In the genomic region with DNA sequence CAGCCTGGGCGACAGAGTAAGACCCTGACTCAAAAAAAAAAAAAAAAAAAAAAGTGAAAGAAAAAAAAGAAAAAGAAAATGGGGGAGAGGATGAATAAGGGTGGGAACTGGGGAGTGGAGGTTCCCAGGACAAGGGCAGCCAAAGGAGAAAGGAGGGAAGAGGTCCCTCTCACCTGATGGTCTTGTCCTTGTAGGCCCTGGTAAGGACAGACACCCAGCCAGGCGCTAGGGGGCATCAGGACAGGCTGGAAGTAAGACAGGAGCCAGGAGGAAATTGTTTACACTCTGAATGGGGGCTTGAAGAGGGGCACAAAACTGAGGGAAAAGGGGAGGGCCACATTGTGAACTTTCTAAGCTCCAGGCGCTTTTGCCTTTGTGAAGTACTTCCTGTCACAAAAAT, we compare ENCODE assay signal across 10 cellular contexts. TPM values are rescaled to one million over a fixed set of nuclear protein-coding genes. Genes with fewer than 3 reads are reported as not detected.
DNase-seq lines count a peak whose midpoint lies in the region; ATAC-seq and TF ChIP-seq lines count a peak whose summit lies in the region.
"Had no signal": no experiment of that assay in that cellular context is flagged by ENCODE, and none has a peak within 500 bp of the region (broad histone marks: within the 10 kb centered on the region; RNA-seq: fewer than 3 reads in every experiment).

No MANE protein-coding gene starts in this region.

- H3K9me3 ChIP-seq in Peyer's patch, result no peaks in the 10 kb centered on the region
- H3K9me3 ChIP-seq: esophagus squamous epithelium, SJSA1 had no signal

- no peaks in the 10 kb centered on the region for H3K27me3 ChIP-seq in Peyer's patch
- H3K27me3 ChIP-seq: esophagus squamous epithelium had no signal

- DNase-seq in AG10803 (ENCODE audit: low read depth), result peak; percentile 11
- peak in 1 of 3 donors; percentile 27 for DNase-seq in Peyer's patch
- peak; percentile 39 for DNase-seq in glutamatergic neuron
- no peak for DNase-seq in stimulated activated CD4-positive, alpha-beta T cell treated with anti-CD3 and anti-CD28 coated beads, Interleukin-1b, Interleukin-23, amount 100 ng/mL, for 48 hours
- no peak for DNase-seq in effector memory CD8-positive, alpha-beta T cell
- DNase-seq: esophagus squamous epithelium had no signal

- TF ChIP-seq CTCF in AG10803 (conservative IDR thresholded peaks at IDR 0.05; ENCODE audit: low read length) (peak; percentile 25; the same call in 1 of the 2 replicates), GM12872 (IDR thresholded peaks at IDR 0.05; ENCODE audit: insufficient read depth, low read depth, low read length) (0 out of 3 replicates have a peak, but pooled peaks have one; percentile 26), Peyer's patch (IDR thresholded peaks at IDR 0.05) (peak in 4 of 6 experiments; percentile 6 to 21 (median 14)), glutamatergic neuron (IDR thresholded peaks at IDR 0.05; ENCODE audit: partially characterized antibody, unreplicated experiment) (no peak)

- no peak for ATAC-seq in GM19467 (IDR thresholded peaks at IDR 0.05; ENCODE audit: unreplicated experiment)
- no peak for ATAC-seq in effector memory CD8-positive, alpha-beta T cell (replicated peaks)
- ATAC-seq in GM18858 (IDR thresholded peaks at IDR 0.05; ENCODE audit: unreplicated experiment), result no peak

- no peak overlapping the region for H3K4me3 Mint-ChIP-seq in glutamatergic neuron (ENCODE audit: unreplicated experiment)
- H3K4me3 Mint-ChIP-seq in effector memory CD8-positive, alpha-beta T cell, result no peak overlapping the region

- no peak for TF ChIP-seq POLR2A in Peyer's patch (IDR thresholded peaks at IDR 0.05)

- peaks cover 11% of the 10 kb centered on the region for H3K9me3 Mint-ChIP-seq in glutamatergic neuron (ENCODE audit: unreplicated experiment)
- peaks cover 0 to 2% of the 10 kb centered on the region in 2 donors for H3K9me3 Mint-ChIP-seq in effector memory CD8-positive, alpha-beta T cell

- no peaks in the 10 kb centered on the region for H3K36me3 ChIP-seq in Peyer's patch
- H3K36me3 ChIP-seq: SJSA1 had no signal

- no peak overlapping the region for H3K27ac ChIP-seq in Peyer's patch
- H3K27ac ChIP-seq: esophagus squamous epithelium, SJSA1 had no signal

- H3K27ac Mint-ChIP-seq in glutamatergic neuron (ENCODE audit: unreplicated experiment), result no peak overlapping the region
- peak overlapping the region in 1 of 2 donors; percentile 72 for H3K27ac Mint-ChIP-seq in effector memory CD8-positive, alpha-beta T cell

- H3K4me3 ChIP-seq in AG10803 (ENCODE audit: low read length) (no peak overlapping the region), Peyer's patch (no peak overlapping the region)
- H3K4me3 ChIP-seq: esophagus squamous epithelium, SJSA1 had no signal

- peaks cover 0 to 12% (median 4%) of the 10 kb centered on the region in 4 donors for H3K4me1 ChIP-seq in Peyer's patch

- H3K27me3 Mint-ChIP-seq in glutamatergic neuron (ENCODE audit: unreplicated experiment), result peaks cover 8% of the 10 kb centered on the region
- H3K27me3 Mint-ChIP-seq in effector memory CD8-positive, alpha-beta T cell, result no peaks in the 10 kb centered on the region

- peaks cover 9% of the 10 kb centered on the region for H3K36me3 Mint-ChIP-seq in glutamatergic neuron (ENCODE audit: unreplicated experiment)
- no peaks in the 10 kb centered on the region for H3K36me3 Mint-ChIP-seq in effector memory CD8-positive, alpha-beta T cell (ENCODE audit: insufficient read depth)

- peaks cover 3% of the 10 kb centered on the region for H3K4me1 Mint-ChIP-seq in glutamatergic neuron (ENCODE audit: low read depth, unreplicated experiment)
- peaks cover 14 to 16% of the 10 kb centered on the region in 2 donors for H3K4me1 Mint-ChIP-seq in effector memory CD8-positive, alpha-beta T cell (ENCODE audit: low read depth in 2 of 2)

RNA-seq across cellular contexts. Expression of a gene that starts 2.3 kb away (rescaled TPM):
- total RNA-seq in Peyer's patch (10 to 100 TPM in 2 of 4 donors, 1 to 10 TPM in 2; 3.5 to 25.6 (median 8.8) TPM), glutamatergic neuron (ENCODE audit: unreplicated experiment) (1.2 TPM)

RNA-seq across cellular contexts. Expression of a gene that starts 3.1 kb away (rescaled TPM):
- 1 to 10 TPM in 1 of 4 donors, not detected in 3; 2.1 TPM for total RNA-seq in Peyer's patch
- 2.0 TPM for total RNA-seq in glutamatergic neuron (ENCODE audit: unreplicated experiment)

Comparison
In these comparisons a context has a peak if more than half of its experiments do, and no peak if none do; other contexts are left out.
1. DNase-seq: peak in AG10803 (single experiment) and glutamatergic neuron (single experiment); none in stimulated activated CD4-positive, alpha-beta T cell treated with anti-CD3 and anti-CD28 coated beads, Interleukin-1b, Interleukin-23, amount 100 ng/mL, for 48 hours (single experiment) and effector memory CD8-positive, alpha-beta T cell (0 of 3).